Comparison of ENCODE assay signal across 8 cellular contexts in genomic region chr1:38873027-38873969, GRCh38. TPM values are rescaled to one million over a fixed set of nuclear protein-coding genes. Genes with fewer than 3 reads are reported as not detected.
DNase-seq lines count a peak whose midpoint lies in the region; ATAC-seq and TF ChIP-seq lines count a peak whose summit lies in the region.

Gene MYCBP, minus strand, starts transcription at chr1:38873348. Its CDS starts 43 bp downstream, at chr1:38873305.

- H3K4me3 Mint-ChIP-seq in T-helper 17 cell: peak within 1 kb of the TSS; percentile 89

- no peaks in the 10 kb centered on the region for H3K27me3 ChIP-seq in prostate gland (replicated peaks; ENCODE audit: insufficient read depth)

- H3K27ac ChIP-seq in prostate gland (peak within 1 kb of the TSS; percentile 42 to 59), urinary bladder (ENCODE audit: low read depth) (no peak within 1 kb of the TSS)

- H3K4me1 ChIP-seq in prostate gland (replicated peaks) (no peaks in the 10 kb centered on the region), urinary bladder (ENCODE audit: insufficient read depth) (no peaks in the 10 kb centered on the region)

- peak within 1 kb of the TSS; percentile 59 to 64 for H3K4me3 ChIP-seq in prostate gland
- peak within 1 kb of the TSS; percentile 85 for H3K4me3 ChIP-seq in urinary bladder (ENCODE audit: low read depth, low read length)

- peak in 2 of 4 experiments; percentile 56 for TF ChIP-seq CTCF in prostate gland (IDR thresholded peaks at IDR 0.05)

- WGBS in prostate gland: under 1% methylated on average over 66 of the region's 69 CpGs
- under 1% methylated on average over 69 of the region's 69 CpGs for whole genome bisulfite sequencing in urinary bladder

- H3K36me3 ChIP-seq in prostate gland (no peaks in the 10 kb centered on the region), urinary bladder (ENCODE audit: insufficient read depth) (no peaks in the 10 kb centered on the region)

- intact Hi-C loops in left ventricle myocardium superior (cut with micrococcal nuclease) (no loop called here), prostate gland (cut with DNase I) (no loop called here)

- H3K27ac Mint-ChIP-seq in T-helper 17 cell: peak within 1 kb of the TSS; percentile 92

- peak; percentile 80 for TF ChIP-seq POLR2A in GM15510 (IDR thresholded peaks at IDR 0.05; ENCODE audit: borderline replicate concordance, extremely low read depth, insufficient read length)
- peak; percentile 56 for TF ChIP-seq POLR2A in prostate gland (IDR thresholded peaks at IDR 0.05)

- H3K36me3 Mint-ChIP-seq in T-helper 17 cell (ENCODE audit: low read depth): no peaks in the 10 kb centered on the region

- peak; percentile 82 for DNase-seq in NCI-H1694 treated with DMSO at 0.1 percent for 48 hours (lab: John Stamatoyannopoulos, UW)
- DNase-seq in T-helper 17 cell: peak; percentile 95 to 98 (median 95)
- peak; percentile 83 to 99 (median 94) for DNase-seq in amygdala (lab: John Stamatoyannopoulos, UW)
- peak; percentile 96 for DNase-seq in left ventricle myocardium superior
- DNase-seq in prostate gland (ENCODE audit: low spot score): peak; percentile 94

- no peaks in the 10 kb centered on the region for H3K9me3 ChIP-seq in T-helper 17 cell (ENCODE audit: control insufficient read depth, low read length, poor library complexity, severe bottlenecking)
- H3K9me3 ChIP-seq in prostate gland: no peaks in the 10 kb centered on the region

- peak; percentile 97 for ATAC-seq in HG02885 (IDR thresholded peaks at IDR 0.05; ENCODE audit: poor library complexity, unreplicated experiment)
- peak; percentile 99 for ATAC-seq in T-helper 17 cell
- peak; percentile 99 for ATAC-seq in left ventricle myocardium superior

- no peaks in the 10 kb centered on the region for H3K27me3 Mint-ChIP-seq in T-helper 17 cell

- peaks cover 21% of the 10 kb centered on the region for H3K4me1 Mint-ChIP-seq in T-helper 17 cell

RNA-seq across cellular contexts. Expression of gene MYCBP, which starts in this region (rescaled TPM):
- 1 to 10 TPM; 4.9 to 9.8 TPM for total RNA-seq in T-helper 17 cell
- total RNA-seq in left ventricle myocardium superior: 16.7 TPM
- total RNA-seq in prostate gland: 10 to 100 TPM; 25.7 to 45.9 TPM
- 17.2 TPM for total RNA-seq in urinary bladder
- 14.3 TPM for polyA plus RNA-seq in urinary bladder
